In genomic region chr4:8472166-8472688, GRCh38 we compare ENCODE assay signal across 12 cellular contexts. TPM values are rescaled to one million over a fixed set of nuclear protein-coding genes. Genes with fewer than 3 reads are reported as not detected.
A peak's percentile ranks its signal among the peaks of the same experiment; 100 is the strongest.
DNase-seq lines count a peak whose midpoint lies in the region; ATAC-seq, FAIRE-seq and TF ChIP-seq lines count a peak whose summit lies in the region.
"Had no signal": no experiment of that assay in that cellular context is flagged by ENCODE, and none has a peak within 500 bp of the region (broad histone marks: within the 10 kb centered on the region; RNA-seq: fewer than 3 reads in every experiment).

No MANE protein-coding gene starts in this region.

- TF ChIP-seq POLR2A in K562 (conservative IDR thresholded peaks at IDR 0.05): no peak
- TF ChIP-seq POLR2A in thyroid gland (IDR thresholded peaks at IDR 0.05): no peak

- H3K4me3 ChIP-seq in K562 (no peak overlapping the region), thyroid gland (replicated peaks in 1 of 3) (no peak overlapping the region)
- H3K4me3 ChIP-seq: MG63 had no signal

- no peak for ATAC-seq in activated CD8-positive, alpha-beta memory T cell treated with anti-CD3 and anti-CD28 coated beads, Interleukin-2, amount 10 ng/mL, durations not matched to agents 7 days and 5 days
- no peak; the same call in 2 of the 3 replicates for ATAC-seq in K562
- ATAC-seq in GM18873 (IDR thresholded peaks at IDR 0.05; ENCODE audit: low FRiP score, unreplicated experiment): no peak

- 92% methylated on average over 7 of the region's 8 CpGs for WGBS in K562 (ENCODE audit: insufficient coverage, low coverage, missing lambda C conversion rate)
- 46 to 50% methylated on average over 6 to 8 of the region's 8 CpGs for WGBS in thyroid gland, 2 donors

- no peaks in the 10 kb centered on the region for H3K9me3 Mint-ChIP-seq in activated CD8-positive, alpha-beta memory T cell treated with anti-CD3 and anti-CD28 coated beads, Interleukin-2, amount 10 ng/mL, durations not matched to agents 7 days and 5 days (ENCODE audit: low read depth)
- H3K9me3 Mint-ChIP-seq in mesothelial cell of epicardium: no peaks in the 10 kb centered on the region

- H3K4me1 ChIP-seq in K562 (replicated peaks in 1 of 2; ENCODE audit: control insufficient read depth in 2 of 2, insufficient read depth in 2 of 2, low read length in 2 of 2): peaks cover 0 to 39% of the 10 kb centered on the region in 2 experiments; a peak in 4 of 5 replicates
- H3K4me1 ChIP-seq in thyroid gland: peaks cover 32 to 49% of the 10 kb centered on the region in 2 donors

- peak overlapping the region; percentile 24 for H3K27ac Mint-ChIP-seq in activated CD8-positive, alpha-beta memory T cell treated with anti-CD3 and anti-CD28 coated beads, Interleukin-2, amount 10 ng/mL, durations not matched to agents 7 days and 5 days
- H3K27ac Mint-ChIP-seq in mesothelial cell of epicardium: peak overlapping the region; percentile 82
- H3K27ac Mint-ChIP-seq: activated naive CD8-positive, alpha-beta T cell had no signal

- H3K4me2 ChIP-seq in K562 (ENCODE audit: insufficient read depth, low read length): no peak overlapping the region

- H3K36me3 Mint-ChIP-seq in activated CD8-positive, alpha-beta memory T cell treated with anti-CD3 and anti-CD28 coated beads, Interleukin-2, amount 10 ng/mL, durations not matched to agents 7 days and 5 days: peaks cover 5% of the 10 kb centered on the region
- peaks cover 13% of the 10 kb centered on the region for H3K36me3 Mint-ChIP-seq in mesothelial cell of epicardium

- in situ Hi-C loops in K562 (cut with MboI): no loop called here

- H2AFZ ChIP-seq in K562 (ENCODE audit: low read depth, low read length): no peak overlapping the region

- TF ChIP-seq CTCF in K562 (IDR thresholded peaks at IDR 0.05 in 2 of 3, conservative IDR thresholded peaks at IDR 0.05 in 1 of 3; ENCODE audit: insufficient read depth in 2 of 3, low read depth in 1 of 3, low read length in 3 of 3) (no peak), mesothelial cell of epicardium (IDR thresholded peaks at IDR 0.05; ENCODE audit: unreplicated experiment) (no peak), thyroid gland (IDR thresholded peaks at IDR 0.05) (peak in 1 of 6 experiments; percentile 32)

- H3K36me3 ChIP-seq in K562 (ENCODE audit: control insufficient read depth, insufficient read depth, low read length) (peaks cover 54% of the 10 kb centered on the region; the same call in 1 of the 3 replicates), thyroid gland (peaks cover 7 to 11% of the 10 kb centered on the region in 2 donors)

- no peak for FAIRE-seq in K562 (lab: Jason Lieb, UNC)

- H3K27me3 ChIP-seq in K562 (ENCODE audit: control insufficient read depth in 2 of 2, insufficient read depth in 2 of 2, low read length in 2 of 2) (no peaks in the 10 kb centered on the region), thyroid gland (no peaks in the 10 kb centered on the region)
- H3K27me3 ChIP-seq: MG63 had no signal

- no peaks in the 10 kb centered on the region for H3K9me3 ChIP-seq in K562 (replicated peaks; ENCODE audit: control insufficient read depth, insufficient read depth, low read depth, low read length)
- H3K9me3 ChIP-seq in thyroid gland: no peaks in the 10 kb centered on the region
- H3K9me3 ChIP-seq: MG63 had no signal

- H3K27ac ChIP-seq in K562 (ENCODE audit: extremely low read depth, low read depth, low read length): no peak overlapping the region; the same call in 2 of the 3 replicates
- peak overlapping the region; percentile 85 to 97 (median 96) for H3K27ac ChIP-seq in thyroid gland

- H3K9me1 ChIP-seq in K562 (ENCODE audit: control insufficient read depth, insufficient read depth, low read length): no peaks in the 10 kb centered on the region

- no peak for TF ChIP-seq RAD21 in K562 (CRISPR knock-in tag; conservative IDR thresholded peaks at IDR 0.05 in 1 of 2, IDR thresholded peaks at IDR 0.05 in 1 of 2)

- no peaks in the 10 kb centered on the region for H3K4me1 Mint-ChIP-seq in activated CD8-positive, alpha-beta memory T cell treated with anti-CD3 and anti-CD28 coated beads, Interleukin-2, amount 10 ng/mL, durations not matched to agents 7 days and 5 days
- peaks cover 28% of the 10 kb centered on the region for H3K4me1 Mint-ChIP-seq in mesothelial cell of epicardium

- H3K9ac ChIP-seq in K562 (ENCODE audit: insufficient read depth in 1 of 2, low read depth in 2 of 2, low read length in 2 of 2): peak overlapping the region in 1 of 2 experiments; percentile 28; a peak in 1 of 4 replicates

- no peaks in the 10 kb centered on the region for H3K79me2 ChIP-seq in K562 (ENCODE audit: control insufficient read depth, insufficient read depth, low read length)

- DNase-seq in activated CD8-positive, alpha-beta memory T cell treated with anti-CD3 and anti-CD28 coated beads, Interleukin-2, amount 10 ng/mL, durations not matched to agents 7 days and 5 days: no peak
- DNase-seq in activated CD8-positive, alpha-beta memory T cell treated with anti-CD3 and anti-CD28 coated beads for 24 hours: no peak
- DNase-seq in K562 (ENCODE audit: extremely low read depth in 1 of 4, low spot score in 3 of 4) (no peak), mesothelial cell of epicardium (ENCODE audit: low spot score in 2 of 2, unreplicated experiment in 2 of 2) (no peak), thyroid gland (no peak), NCI-H526 treated with DMSO at 0.1 percent for 48 hours (lab: John Stamatoyannopoulos, UW) (no peak), AG20443 (ENCODE audit: low spot score) (no peak)
- DNase-seq: head of caudate nucleus; stimulated activated naive CD4-positive, alpha-beta T cell had no signal

- no peak for TF ChIP-seq EP300 in K562 (IDR thresholded peaks at IDR 0.05; ENCODE audit: low read length)

- intact Hi-C loops in K562 (cut with micrococcal nuclease) (no loop called here), thyroid gland (cut with DNase I) (loop anchor here (5.0 kb wide), 1 partner anchor 35 kb away; no protein-coding TSS in a partner anchor)

- H4K20me1 ChIP-seq in K562 (replicated peaks; ENCODE audit: control insufficient read depth, insufficient read depth, low read length): 0 out of 2 replicates have a peak, but pooled peaks cover 3% of the 10 kb centered on the region

- H3K4me3 Mint-ChIP-seq in activated CD8-positive, alpha-beta memory T cell treated with anti-CD3 and anti-CD28 coated beads, Interleukin-2, amount 10 ng/mL, durations not matched to agents 7 days and 5 days: no peak overlapping the region
- no peak overlapping the region for H3K4me3 Mint-ChIP-seq in mesothelial cell of epicardium
- H3K4me3 Mint-ChIP-seq: activated naive CD8-positive, alpha-beta T cell had no signal

- BruUV-seq in K562 (replicated peaks; lab: Mats Ljungman, UMichigan): no TSS peak

- CTCF ChIA-PET in activated CD8-positive, alpha-beta memory T cell treated with anti-CD3 and anti-CD28 coated beads, Interleukin-2, amount 10 ng/mL, durations not matched to agents 7 days and 5 days (lab: Charles Lee): no interaction called here
- CTCF ChIA-PET in K562 (lab: Yijun Ruan, JAX; ENCODE audit: low intra/inter-chr PET ratio): no interaction called here

- POLR2A ChIA-PET in K562 (lab: Yijun Ruan, JAX): interaction anchor here (0.7 to 1.6 kb wide), 4 partner anchors 9 to 121 kb away, joined by 3 to 9 read pairs (median 4); no protein-coding TSS in a partner anchor

- H3K27me3 Mint-ChIP-seq in activated CD8-positive, alpha-beta memory T cell treated with anti-CD3 and anti-CD28 coated beads, Interleukin-2, amount 10 ng/mL, durations not matched to agents 7 days and 5 days: no peaks in the 10 kb centered on the region
- no peaks in the 10 kb centered on the region for H3K27me3 Mint-ChIP-seq in mesothelial cell of epicardium (ENCODE audit: low read depth)
- H3K27me3 Mint-ChIP-seq: activated naive CD8-positive, alpha-beta T cell had no signal

RNA-seq across cellular contexts. Expression of gene TRMT44, which starts 31.6 kb away (rescaled TPM):
- 10 to 100 TPM; 20.5 to 24.5 TPM for total RNA-seq in activated CD8-positive, alpha-beta memory T cell treated with anti-CD3 and anti-CD28 coated beads, Interleukin-2, amount 10 ng/mL, durations not matched to agents 7 days and 5 days
- total RNA-seq in K562 (2011; cell fraction: chromatin; rRNA removed; ENCODE audit: low replicate concordance): 60.3 and 88.6 TPM in 2 replicates
- 53.0 and 57.5 TPM in 2 replicates for total RNA-seq in K562 (2011; cell fraction: nucleolus; rRNA removed)
- total RNA-seq in K562 (2011; cell fraction: nucleoplasm; rRNA removed): 31.6 and 38.6 TPM in 2 replicates
- total RNA-seq in K562 (2014; rRNA removed) (14.1 and 15.6 TPM in 2 replicates), K562 (2014; rRNA removed; fragmentation: Illumina TruSeq; extraction: Trizol) (8.6 and 10.0 TPM in 2 replicates), K562 (2015; rRNA removed; fragmentation: Illumina TruSeq; extraction: Trizol) (10.2 and 10.3 TPM in 2 replicates), K562 (2021) (17.3 and 18.6 TPM in 2 replicates), mesothelial cell of epicardium (37.9 to 41.7 TPM (median 41.2 TPM) in 3 replicates), thyroid gland (10 to 100 TPM; 36.4 to 56.4 (median 43.9) TPM)
- polyA plus RNA-seq in K562 (2011; rRNA removed) (8.9 and 9.6 TPM in 2 replicates), K562 (2014; fragmentation: Illumina TruSeq; extraction: Trizol) (7.8 and 8.7 TPM in 2 replicates), K562 (2014; fragmentation: Nextera tagmentation; extraction: Ambion mirVana) (1 to 10 TPM; 1.2 to 2.1 TPM), K562 (2014; rRNA removed) (12.5 and 13.2 TPM in 2 replicates)
- polyA plus RNA-seq in K562 (2011; cell fraction: cytosol; rRNA removed): 5.5 and 9.9 TPM in 2 replicates
- 32.2 and 44.8 TPM in 2 replicates for polyA plus RNA-seq in K562 (2011; cell fraction: nucleus; rRNA removed)
- polyA plus RNA-seq in K562 (2012): 8.3 and 13.2 TPM in 2 replicates
- 14.7 and 16.1 TPM in 2 replicates for polyA minus RNA-seq in K562 (2011; rRNA and poly(A)+ RNA removed)
- 6.1 and 11.1 TPM in 2 replicates for polyA minus RNA-seq in K562 (2011; cell fraction: cytosol; rRNA and poly(A)+ RNA removed)
- polyA minus RNA-seq in K562 (2011; cell fraction: nucleus; rRNA and poly(A)+ RNA removed): 35.5 and 48.8 TPM in 2 replicates

RNA-seq across cellular contexts. Expression of gene ACOX3, which starts 31.7 kb away (rescaled TPM):
- total RNA-seq in activated CD8-positive, alpha-beta memory T cell treated with anti-CD3 and anti-CD28 coated beads, Interleukin-2, amount 10 ng/mL, durations not matched to agents 7 days and 5 days: 10 to 100 TPM; 11.7 to 13.0 TPM
- total RNA-seq in K562 (2011; cell fraction: chromatin; rRNA removed; ENCODE audit: low replicate concordance): 8.4 and 18.6 TPM in 2 replicates
- total RNA-seq in K562 (2011; cell fraction: nucleolus; rRNA removed): 5.9 and 8.7 TPM in 2 replicates
- 5.9 and 9.8 TPM in 2 replicates for total RNA-seq in K562 (2011; cell fraction: nucleoplasm; rRNA removed)
- total RNA-seq in K562 (2014; rRNA removed) (4.9 and 5.1 TPM in 2 replicates), K562 (2014; rRNA removed; fragmentation: Illumina TruSeq; extraction: Trizol) (3.7 and 3.8 TPM in 2 replicates), K562 (2015; rRNA removed; fragmentation: Illumina TruSeq; extraction: Trizol) (3.8 and 4.6 TPM in 2 replicates), K562 (2021) (5.9 and 7.3 TPM in 2 replicates), mesothelial cell of epicardium (57.5 to 60.0 TPM (median 59.7 TPM) in 3 replicates), thyroid gland (10 to 100 TPM; 28.2 to 61.8 (median 47.7) TPM)
- polyA plus RNA-seq in K562 (2011; rRNA removed) (2.3 and 2.9 TPM in 2 replicates), K562 (2014; fragmentation: Illumina TruSeq; extraction: Trizol) (4.0 and 4.4 TPM in 2 replicates), K562 (2014; fragmentation: Nextera tagmentation; extraction: Ambion mirVana) (1 to 10 TPM in 1 of 2 experiments, under 1 TPM in 1; 0.68 to 1.0 TPM), K562 (2014; rRNA removed) (3.0 and 4.9 TPM in 2 replicates)
- 2.6 and 3.3 TPM in 2 replicates for polyA plus RNA-seq in K562 (2011; cell fraction: cytosol; rRNA removed)
- 6.1 and 6.5 TPM in 2 replicates for polyA plus RNA-seq in K562 (2011; cell fraction: nucleus; rRNA removed)
- 5.1 and 9.2 TPM in 2 replicates for polyA plus RNA-seq in K562 (2012)
- 3.9 and 5.0 TPM in 2 replicates for polyA minus RNA-seq in K562 (2011; rRNA and poly(A)+ RNA removed)
- polyA minus RNA-seq in K562 (2011; cell fraction: cytosol; rRNA and poly(A)+ RNA removed): 1.5 and 4.6 TPM in 2 replicates
- 3.5 and 4.8 TPM in 2 replicates for polyA minus RNA-seq in K562 (2011; cell fraction: nucleus; rRNA and poly(A)+ RNA removed)
